Comparison of ENCODE assay signal across 13 cellular contexts in the genomic region with DNA sequence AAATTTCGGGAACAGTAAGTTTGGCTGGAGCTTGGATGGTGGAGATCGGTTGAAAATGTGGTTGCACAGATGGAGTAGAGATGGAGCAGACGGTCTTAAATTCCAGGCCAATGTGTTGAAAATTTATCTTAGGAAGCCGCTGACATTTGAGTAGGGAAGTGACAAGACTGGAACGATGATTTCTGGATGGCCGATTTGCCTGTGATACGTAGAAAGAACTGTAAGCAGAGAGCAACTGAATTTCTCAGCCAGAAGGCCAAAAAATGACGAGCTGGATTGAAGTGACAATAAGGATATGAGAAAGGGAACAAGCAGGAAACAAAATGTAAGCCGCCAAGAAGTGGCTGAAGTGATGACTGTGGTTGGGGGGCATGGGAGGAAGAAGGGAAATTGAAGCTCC. TPM values are rescaled to one million over a fixed set of nuclear protein-coding genes. Genes with fewer than 3 reads are reported as not detected.
DNase-seq lines count a peak whose midpoint lies in the region; ATAC-seq and TF ChIP-seq lines count a peak whose summit lies in the region.
"Had no signal": no experiment of that assay in that cellular context is flagged by ENCODE, and none has a peak within 500 bp of the region (broad histone marks: within the 10 kb centered on the region; RNA-seq: fewer than 3 reads in every experiment).

No MANE protein-coding gene starts in this region.

- H3K79me1 ChIP-seq in mesendoderm (ENCODE audit: low read length), result no peaks in the 10 kb centered on the region

- H3K27ac Mint-ChIP-seq in natural killer cell, result no peak overlapping the region
- H3K27ac Mint-ChIP-seq in natural killer cell treated with Interleukin-12 subunit alpha and Interleukin-12 subunit beta and Interleukin-15 and Interleukin-18, amount 100 ng/mL, for 72 hours, result no peak overlapping the region
- H3K27ac Mint-ChIP-seq: activated naive CD4-positive, alpha-beta T cell treated with anti-CD3 and anti-CD28 coated beads, Interleukin-2, amount 10 ng/mL, durations not matched to agents 7 days and 5 days; stimulated activated effector memory CD8-positive, alpha-beta T cell treated with anti-CD3 and anti-CD28 coated beads, Interleukin-12 subunit alpha, Interleukin-12 subunit beta, amount 100 ng/mL, for 72 hours had no signal

- TF ChIP-seq CTCF in natural killer cell (IDR thresholded peaks at IDR 0.05) (no peak), dorsolateral prefrontal cortex (IDR thresholded peaks at IDR 0.05 in 54 of 56, conservative IDR thresholded peaks at IDR 0.05 in 2 of 56; ENCODE audit: low read depth in 1 of 56, partially characterized antibody in 56 of 56) (no peak), gastrocnemius medialis (IDR thresholded peaks at IDR 0.05 in 4 of 5, conservative IDR thresholded peaks at IDR 0.05 in 1 of 5) (no peak), GM20000 (IDR thresholded peaks at IDR 0.05; ENCODE audit: extremely low read depth, missing control alignments) (no peak)

- DNase-seq in natural killer cell, result no peak
- no peak for DNase-seq in natural killer cell treated with Interleukin-12 subunit alpha and Interleukin-12 subunit beta and Interleukin-15 and Interleukin-18, amount 100 ng/mL, for 72 hours (ENCODE audit: low spot score)
- DNase-seq in dorsolateral prefrontal cortex, result no peak
- no peak for DNase-seq in mesendoderm
- no peak for DNase-seq in gastrocnemius medialis
- DNase-seq in GM20000 (ENCODE audit: low spot score), result no peak
- no peak for DNase-seq in NCI-H2081 treated with DMSO at 0.1 percent for 48 hours (lab: John Stamatoyannopoulos, UW)
- DNase-seq: DND-41 had no signal

- peak in 2 of 3 donors; percentile 7 to 8 for ATAC-seq in natural killer cell
- ATAC-seq in natural killer cell treated with Interleukin-12 subunit alpha and Interleukin-12 subunit beta and Interleukin-15 and Interleukin-18, amount 100 ng/mL, for 72 hours, result no peak
- ATAC-seq in gastrocnemius medialis, result no peak

- H3K4me1 Mint-ChIP-seq in natural killer cell, result no peaks in the 10 kb centered on the region
- H3K4me1 Mint-ChIP-seq in natural killer cell treated with Interleukin-12 subunit alpha and Interleukin-12 subunit beta and Interleukin-15 and Interleukin-18, amount 100 ng/mL, for 72 hours (ENCODE audit: low read depth in 2 of 2), result no peaks in the 10 kb centered on the region
- H3K4me1 Mint-ChIP-seq: activated naive CD4-positive, alpha-beta T cell treated with anti-CD3 and anti-CD28 coated beads, Interleukin-2, amount 10 ng/mL, durations not matched to agents 7 days and 5 days; stimulated activated effector memory CD8-positive, alpha-beta T cell treated with anti-CD3 and anti-CD28 coated beads, Interleukin-12 subunit alpha, Interleukin-12 subunit beta, amount 100 ng/mL, for 72 hours had no signal

- no peak overlapping the region for H4K5ac ChIP-seq in mesendoderm (ENCODE audit: low read length)

- H3K4me3 ChIP-seq in dorsolateral prefrontal cortex (peak overlapping the region in 56 of 59 donors; percentile 44 to 77 (median 64)), mesendoderm (ENCODE audit: low read length) (no peak overlapping the region), thymus (ENCODE audit: low read length) (peak overlapping the region; percentile 44), gastrocnemius medialis (peak overlapping the region in 1 of 4 donors; percentile 34)
- H3K4me3 ChIP-seq: MG63, ovary had no signal

- no peak overlapping the region for H3K4me3 Mint-ChIP-seq in natural killer cell
- no peak overlapping the region for H3K4me3 Mint-ChIP-seq in natural killer cell treated with Interleukin-12 subunit alpha and Interleukin-12 subunit beta and Interleukin-15 and Interleukin-18, amount 100 ng/mL, for 72 hours
- H3K4me3 Mint-ChIP-seq: activated naive CD4-positive, alpha-beta T cell treated with anti-CD3 and anti-CD28 coated beads, Interleukin-2, amount 10 ng/mL, durations not matched to agents 7 days and 5 days; stimulated activated effector memory CD8-positive, alpha-beta T cell treated with anti-CD3 and anti-CD28 coated beads, Interleukin-12 subunit alpha, Interleukin-12 subunit beta, amount 100 ng/mL, for 72 hours had no signal

- peaks cover 0 to 3% (median 0%) of the 10 kb centered on the region in 45 donors for H3K27me3 ChIP-seq in dorsolateral prefrontal cortex
- no peaks in the 10 kb centered on the region for H3K27me3 ChIP-seq in mesendoderm (ENCODE audit: insufficient read depth, low read length, poor library complexity)
- no peaks in the 10 kb centered on the region for H3K27me3 ChIP-seq in thymus (ENCODE audit: control insufficient read depth, insufficient read depth)
- H3K27me3 ChIP-seq in gastrocnemius medialis, result peaks cover 0 to 3% (median 0%) of the 10 kb centered on the region in 3 donors
- H3K27me3 ChIP-seq: MG63, ovary had no signal

- WGBS in mesendoderm (ENCODE audit: extremely low coverage, insufficient coverage, low lambda C conversion rate), result 100% methylated on average over 1 of the region's 9 CpGs
- WGBS in thymus, result 72% methylated on average over 9 of the region's 9 CpGs

- H3K56ac ChIP-seq in mesendoderm (ENCODE audit: low read length), result peak overlapping the region; percentile 77

- no peak overlapping the region for H3K23ac ChIP-seq in mesendoderm (ENCODE audit: low read length)

- in situ Hi-C loops in gastrocnemius medialis (cut with MboI; ENCODE audit: low sequenced_read_pairs in 4 of 4), result no loop called here

- no peak overlapping the region for H2AK5ac ChIP-seq in mesendoderm (ENCODE audit: low read length)

- no peaks in the 10 kb centered on the region for H3K36me3 ChIP-seq in mesendoderm (ENCODE audit: control insufficient read depth, insufficient read depth, low read length)
- no peaks in the 10 kb centered on the region for H3K36me3 ChIP-seq in thymus (ENCODE audit: control insufficient read depth, insufficient read depth)
- H3K36me3 ChIP-seq in gastrocnemius medialis, result no peaks in the 10 kb centered on the region
- H3K36me3 ChIP-seq: MG63, ovary had no signal

- H4K8ac ChIP-seq in mesendoderm (ENCODE audit: low read depth, low read length), result no peak overlapping the region

- H3K27ac ChIP-seq in dorsolateral prefrontal cortex (peak overlapping the region in 39 of 59 donors; percentile 7 to 77 (median 59)), mesendoderm (ENCODE audit: low read depth, low read length) (no peak overlapping the region), thymus (ENCODE audit: low read depth) (no peak overlapping the region), gastrocnemius medialis (no peak overlapping the region)
- H3K27ac ChIP-seq: ovary had no signal

- H2BK5ac ChIP-seq in mesendoderm (ENCODE audit: low read length), result no peak overlapping the region

- peak overlapping the region; percentile 73 for H3K4me2 ChIP-seq in mesendoderm (ENCODE audit: low read length)

- H3K79me2 ChIP-seq in mesendoderm (ENCODE audit: control insufficient read depth, insufficient read depth, low read length), result no peaks in the 10 kb centered on the region

- H3K9ac ChIP-seq in mesendoderm (ENCODE audit: low read length), result peak overlapping the region; percentile 52

- no peak for TF ChIP-seq POLR2A in gastrocnemius medialis (IDR thresholded peaks at IDR 0.05)

- no peak overlapping the region for H2BK120ac ChIP-seq in mesendoderm (ENCODE audit: low read depth, low read length)

- H3K4me1 ChIP-seq in mesendoderm (ENCODE audit: control insufficient read depth, low read depth, low read length) (no peaks in the 10 kb centered on the region), thymus (ENCODE audit: control insufficient read depth, insufficient read depth, low read length) (peaks cover 3% of the 10 kb centered on the region), gastrocnemius medialis (no peaks in the 10 kb centered on the region)

- H3K18ac ChIP-seq in mesendoderm (ENCODE audit: low read length), result no peak overlapping the region

- intact Hi-C loops in natural killer cell (cut with micrococcal nuclease), result loop anchor here (1.0 kb wide), 1 partner anchor 14 kb away; no protein-coding TSS in a partner anchor
- intact Hi-C loops in dorsolateral prefrontal cortex (cut with DNase I), result no loop called here
- intact Hi-C loops in gastrocnemius medialis (cut with DNase I; ENCODE audit: low total_unique reads), result no loop called here

- H3K27me3 Mint-ChIP-seq in natural killer cell (ENCODE audit: low read depth in 2 of 2), result peaks cover 2 to 3% of the 10 kb centered on the region in 2 donors
- peaks cover 2 to 3% of the 10 kb centered on the region in 2 donors for H3K27me3 Mint-ChIP-seq in natural killer cell treated with Interleukin-12 subunit alpha and Interleukin-12 subunit beta and Interleukin-15 and Interleukin-18, amount 100 ng/mL, for 72 hours

- peaks cover 2% of the 10 kb centered on the region for H3K36me3 Mint-ChIP-seq in natural killer cell
- H3K36me3 Mint-ChIP-seq in natural killer cell treated with Interleukin-12 subunit alpha and Interleukin-12 subunit beta and Interleukin-15 and Interleukin-18, amount 100 ng/mL, for 72 hours, result peaks cover 2% of the 10 kb centered on the region
- H3K36me3 Mint-ChIP-seq: activated naive CD4-positive, alpha-beta T cell treated with anti-CD3 and anti-CD28 coated beads, Interleukin-2, amount 10 ng/mL, durations not matched to agents 7 days and 5 days; stimulated activated effector memory CD8-positive, alpha-beta T cell treated with anti-CD3 and anti-CD28 coated beads, Interleukin-12 subunit alpha, Interleukin-12 subunit beta, amount 100 ng/mL, for 72 hours had no signal

- H3K9me3 ChIP-seq in thymus (ENCODE audit: control insufficient read depth) (no peaks in the 10 kb centered on the region), gastrocnemius medialis (no peaks in the 10 kb centered on the region)
- H3K9me3 ChIP-seq: MG63, ovary had no signal

- no peaks in the 10 kb centered on the region for H3K9me3 Mint-ChIP-seq in natural killer cell
- no peaks in the 10 kb centered on the region for H3K9me3 Mint-ChIP-seq in natural killer cell treated with Interleukin-12 subunit alpha and Interleukin-12 subunit beta and Interleukin-15 and Interleukin-18, amount 100 ng/mL, for 72 hours
- H3K9me3 Mint-ChIP-seq: activated naive CD4-positive, alpha-beta T cell treated with anti-CD3 and anti-CD28 coated beads, Interleukin-2, amount 10 ng/mL, durations not matched to agents 7 days and 5 days; stimulated activated effector memory CD8-positive, alpha-beta T cell treated with anti-CD3 and anti-CD28 coated beads, Interleukin-12 subunit alpha, Interleukin-12 subunit beta, amount 100 ng/mL, for 72 hours had no signal

- no peak overlapping the region for H2BK15ac ChIP-seq in mesendoderm (replicated peaks; ENCODE audit: low read depth)

- H3K4ac ChIP-seq in mesendoderm (ENCODE audit: low read depth, low read length), result no peak overlapping the region

RNA-seq across cellular contexts. Expression of a gene that starts 0.7 kb away (rescaled TPM):
- total RNA-seq in natural killer cell (under 1 TPM in 2 of 3 donors, not detected in 1; 0.65 to 0.68 TPM), dorsolateral prefrontal cortex (10 to 100 TPM in 1 of 120 experiments, 1 to 10 TPM in 119; 1.0 to 11.9 (median 3.5) TPM), gastrocnemius medialis (not detected)
- not detected for total RNA-seq in natural killer cell treated with Interleukin-12 subunit alpha and Interleukin-12 subunit beta and Interleukin-15 and Interleukin-18, amount 100 ng/mL, for 72 hours
- polyA plus RNA-seq in mesendoderm (2013, experiment 1 of 2), result 0.14 TPM
- polyA plus RNA-seq in mesendoderm (2013, experiment 2 of 2), result 0.18 TPM
- 0.11 TPM for polyA plus RNA-seq in thymus
- polyA plus RNA-seq: ovary had no signal

Comparison
In these comparisons a context has a peak if more than half of its experiments do, and no peak if none do; other contexts are left out.
1. ATAC-seq: peak in natural killer cell (2 of 3); none in natural killer cell treated with Interleukin-12 subunit alpha and Interleukin-12 subunit beta and Interleukin-15 and Interleukin-18, amount 100 ng/mL, for 72 hours (0 of 2) and gastrocnemius medialis (0 of 2).
2. H3K27ac ChIP-seq: peak in dorsolateral prefrontal cortex (39 of 59); none in mesendoderm (single experiment), thymus (single experiment) and gastrocnemius medialis (0 of 4).